In genomic region chr1:162019006-162019405, GRCh38 we compare ENCODE assay signal across 10 cellular contexts. TPM values are rescaled to one million over a fixed set of nuclear protein-coding genes. Genes with fewer than 3 reads are reported as not detected.
DNase-seq lines count a peak whose midpoint lies in the region; ATAC-seq, FAIRE-seq and TF ChIP-seq lines count a peak whose summit lies in the region.
"Had no signal": no experiment of that assay in that cellular context is flagged by ENCODE, and none has a peak within 500 bp of the region (broad histone marks: within the 10 kb centered on the region; RNA-seq: fewer than 3 reads in every experiment).

No MANE protein-coding gene starts in this region.

- peaks cover 63% of the 10 kb centered on the region for H3K4me1 Mint-ChIP-seq in nephron

- peaks cover 4% of the 10 kb centered on the region for H3K9me3 Mint-ChIP-seq in nephron

- H3K9me3 ChIP-seq in GM23248 (ENCODE audit: low read depth) (no peaks in the 10 kb centered on the region), gastrocnemius medialis (no peaks in the 10 kb centered on the region)

- H3K4me1 ChIP-seq in GM23248 (ENCODE audit: insufficient read depth): peaks cover 11% of the 10 kb centered on the region; the same call in 1 of the 2 replicates
- peaks cover 9 to 15% of the 10 kb centered on the region in 2 donors for H3K4me1 ChIP-seq in gastrocnemius medialis

- no peaks in the 10 kb centered on the region for H3K79me2 ChIP-seq in GM23248 (ENCODE audit: insufficient read depth)

- H3K36me3 ChIP-seq in GM23248 (ENCODE audit: low read depth) (no peaks in the 10 kb centered on the region), bronchial epithelial cell (ENCODE audit: control insufficient read depth, insufficient read depth, low read length) (no peaks in the 10 kb centered on the region), gastrocnemius medialis (no peaks in the 10 kb centered on the region)

- 0 out of 2 replicates have a peak, but pooled peaks cover 9% of the 10 kb centered on the region for H3F3A ChIP-seq in GM23248 (ENCODE audit: insufficient read depth)

- DNase-seq in GM23248: peak; percentile 85
- peak; percentile 94 for DNase-seq in NCI-H345 (lab: John Stamatoyannopoulos, UW)
- peak; percentile 97 for DNase-seq in bronchial epithelial cell (ENCODE audit: low read depth)
- DNase-seq in gastrocnemius medialis: no peak
- DNase-seq in hepatic stellate cell (ENCODE audit: low spot score): no peak

- TF ChIP-seq CTCF in bronchial epithelial cell (IDR thresholded peaks at IDR 0.05; ENCODE audit: insufficient read depth, low read length, severe bottlenecking) (no peak), nephron (IDR thresholded peaks at IDR 0.05; ENCODE audit: unreplicated experiment in 3 of 3) (no peak), gastrocnemius medialis (IDR thresholded peaks at IDR 0.05 in 4 of 5, conservative IDR thresholded peaks at IDR 0.05 in 1 of 5) (no peak)

- ATAC-seq in HG03439 (IDR thresholded peaks at IDR 0.05; ENCODE audit: unreplicated experiment) (no peak), GM21529 (IDR thresholded peaks at IDR 0.05; ENCODE audit: unreplicated experiment) (no peak), gastrocnemius medialis (no peak)

- peaks cover 46% of the 10 kb centered on the region for H3K36me3 Mint-ChIP-seq in nephron (ENCODE audit: low read depth)

- no peaks in the 10 kb centered on the region for H3K9me2 ChIP-seq in GM23248 (ENCODE audit: insufficient read depth)

- peak overlapping the region in 1 of 3 experiments; percentile 45 for H3K4me3 Mint-ChIP-seq in nephron
- H3K4me3 Mint-ChIP-seq: activated T-helper 1 cell treated with anti-CD3 and anti-CD28 coated beads, Interleukin-12 subunit alpha, Interleukin-12 subunit beta, Interleukin-2, Interleukin-4 antibody, amounts not matched to agents 30 ng/mL and 10 ng/mL and 1 ng/mL, durations not matched to agents 14 hours and 24 hours and 36 hours had no signal

- TF ChIP-seq POLR2A in gastrocnemius medialis (IDR thresholded peaks at IDR 0.05): no peak

- H2AFZ ChIP-seq in GM23248: no peak overlapping the region

- H3K27ac Mint-ChIP-seq in nephron: peak overlapping the region in 2 of 3 experiments; percentile 39 to 49
- H3K27ac Mint-ChIP-seq: activated T-helper 1 cell treated with anti-CD3 and anti-CD28 coated beads, Interleukin-12 subunit alpha, Interleukin-12 subunit beta, Interleukin-2, Interleukin-4 antibody, amounts not matched to agents 30 ng/mL and 10 ng/mL and 1 ng/mL, durations not matched to agents 14 hours and 24 hours and 36 hours had no signal

- H3K4me2 ChIP-seq in GM23248 (ENCODE audit: unreplicated experiment): peak overlapping the region; percentile 17

- H3K4me3 ChIP-seq in GM23248 (no peak overlapping the region), bronchial epithelial cell (ENCODE audit: low read depth, low read length) (no peak overlapping the region), gastrocnemius medialis (no peak overlapping the region)

- no peak overlapping the region for H3K9ac ChIP-seq in GM23248

- intact Hi-C loops in gastrocnemius medialis (cut with DNase I; ENCODE audit: low total_unique reads): no loop called here

- in situ Hi-C loops in GM23248 (cut with MboI) (no loop called here), gastrocnemius medialis (cut with MboI; ENCODE audit: low sequenced_read_pairs in 4 of 4) (no loop called here)

- H4K20me1 ChIP-seq in GM23248 (ENCODE audit: insufficient read depth): no peaks in the 10 kb centered on the region

- H3K27ac ChIP-seq in GM23248 (no peak overlapping the region), gastrocnemius medialis (no peak overlapping the region)

- peaks cover 5% of the 10 kb centered on the region; the same call in 1 of the 2 replicates for H3K27me3 ChIP-seq in GM23248 (replicated peaks; ENCODE audit: insufficient read depth)
- H3K27me3 ChIP-seq in bronchial epithelial cell (ENCODE audit: control insufficient read depth, insufficient read depth, low read length): peaks cover 11% of the 10 kb centered on the region
- H3K27me3 ChIP-seq in gastrocnemius medialis: peaks cover 11 to 30% (median 27%) of the 10 kb centered on the region in 3 donors

- WGBS in GM23248 (ENCODE audit: low coverage in 1 of 2, low lambda C conversion rate in 2 of 2, missing lambda C conversion rate in 2 of 2), 2 experiments: 36 to 44% methylated on average over 4 of the region's 4 CpGs

- FAIRE-seq in bronchial epithelial cell (lab: Jason Lieb, UNC): peak; percentile 94
- FAIRE-seq: frontal cortex had no signal

- peaks cover 11% of the 10 kb centered on the region for H3K27me3 Mint-ChIP-seq in nephron (ENCODE audit: low read depth)

RNA-seq across cellular contexts. Expression of gene OLFML2B, which starts 4.7 kb away (rescaled TPM):
- 1.1 and 1.4 TPM in 2 replicates for total RNA-seq in GM23248 (2014; rRNA removed; shearing (Covaris generic))
- 0.98 and 1.4 TPM in 2 replicates for polyA plus RNA-seq in GM23248 (2016; fragmentation: Nextera tagmentation; extraction: Ambion mirVana)
- total RNA-seq in bronchial epithelial cell: not detected in 2 replicates
- 1 to 10 TPM in 3 of 4 donors, under 1 TPM in 1; 0.68 to 6.6 (median 2.7) TPM for total RNA-seq in gastrocnemius medialis
- total RNA-seq: activated T-helper 1 cell treated with anti-CD3 and anti-CD28 coated beads, Interleukin-12 subunit alpha, Interleukin-12 subunit beta, Interleukin-2, Interleukin-4 antibody, amounts not matched to agents 30 ng/mL and 10 ng/mL and 1 ng/mL, durations not matched to agents 14 hours and 24 hours and 36 hours had no signal

RNA-seq across cellular contexts. Expression of gene NOS1AP, which starts 50.5 kb away (rescaled TPM):
- total RNA-seq in GM23248 (2014; rRNA removed; shearing (Covaris generic)): not detected in 2 replicates
- polyA plus RNA-seq in GM23248 (2016; fragmentation: Nextera tagmentation; extraction: Ambion mirVana): 0.18 TPM in 1 of 2 replicates, not detected in the other
- total RNA-seq in bronchial epithelial cell (0.26 and 1.3 TPM in 2 replicates), gastrocnemius medialis (under 1 TPM; 0.20 to 0.40 (median 0.25) TPM)

Comparison
In these comparisons a context has a peak if more than half of its experiments do, and no peak if none do; other contexts are left out.
1. DNase-seq: peak in GM23248 (single experiment), NCI-H345 (single experiment) and bronchial epithelial cell (single experiment); none in gastrocnemius medialis (0 of 2) and hepatic stellate cell (single experiment).